ENCODE assay signal across 1 cellular context in the genomic region with DNA sequence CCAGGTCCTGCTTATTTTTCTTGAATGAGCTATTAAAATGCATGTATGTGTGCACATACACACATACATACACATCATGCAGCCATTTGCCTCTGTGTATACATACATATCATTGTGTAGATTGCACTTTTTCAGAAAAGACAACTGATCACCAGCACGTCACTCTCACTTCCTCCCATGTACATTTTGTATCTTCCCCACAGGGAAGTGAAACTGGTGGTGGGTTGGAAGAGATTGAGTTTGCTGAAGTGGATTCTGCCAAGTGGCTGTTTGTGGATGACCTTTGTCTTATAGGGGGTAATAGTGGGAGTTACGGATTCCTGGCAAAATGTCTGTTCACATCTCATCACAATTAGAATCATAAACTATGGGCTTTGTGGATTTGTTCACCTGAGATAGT.
TF ChIP-seq lines count a peak whose summit lies in the region.

No MANE protein-coding gene starts in this region.

TF ChIP-seq in GM12878, 131 proteins besides CTCF, POLR2A, EP300 and RAD21 (continued from another document and continues in another):
- TF ChIP-seq, protein P1, sequence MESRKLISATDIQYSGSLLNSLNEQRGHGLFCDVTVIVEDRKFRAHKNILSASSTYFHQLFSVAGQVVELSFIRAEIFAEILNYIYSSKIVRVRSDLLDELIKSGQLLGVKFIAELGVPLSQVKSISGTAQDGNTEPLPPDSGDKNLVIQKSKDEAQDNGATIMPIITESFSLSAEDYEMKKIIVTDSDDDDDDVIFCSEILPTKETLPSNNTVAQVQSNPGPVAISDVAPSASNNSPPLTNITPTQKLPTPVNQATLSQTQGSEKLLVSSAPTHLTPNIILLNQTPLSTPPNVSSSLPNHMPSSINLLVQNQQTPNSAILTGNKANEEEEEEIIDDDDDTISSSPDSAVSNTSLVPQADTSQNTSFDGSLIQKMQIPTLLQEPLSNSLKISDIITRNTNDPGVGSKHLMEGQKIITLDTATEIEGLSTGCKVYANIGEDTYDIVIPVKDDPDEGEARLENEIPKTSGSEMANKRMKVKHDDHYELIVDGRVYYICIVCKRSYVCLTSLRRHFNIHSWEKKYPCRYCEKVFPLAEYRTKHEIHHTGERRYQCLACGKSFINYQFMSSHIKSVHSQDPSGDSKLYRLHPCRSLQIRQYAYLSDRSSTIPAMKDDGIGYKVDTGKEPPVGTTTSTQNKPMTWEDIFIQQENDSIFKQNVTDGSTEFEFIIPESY (IDR thresholded peaks at IDR 0.05), result no peak
- TF ChIP-seq ZBED1 (IDR thresholded peaks at IDR 0.05; ENCODE audit: borderline replicate concordance) (peak; percentile 96), POU2F2 (IDR thresholded peaks at IDR 0.05; ENCODE audit: borderline replicate concordance, low read depth, low read length) (peak; percentile 95; the same call in 2 of the 3 replicates), SREBF1 (IDR thresholded peaks at IDR 0.05; ENCODE audit: low read length) (no peak), FOXM1 (IDR thresholded peaks at IDR 0.05; ENCODE audit: low read depth, low read length) (peak; percentile 98), RFX5 (IDR thresholded peaks at IDR 0.05; ENCODE audit: low read depth, low read length) (no peak), SMAD5 (IDR thresholded peaks at IDR 0.05; ENCODE audit: low read depth) (no peak), LARP7 (IDR thresholded peaks at IDR 0.05) (no peak), MTA2 (IDR thresholded peaks at IDR 0.05; ENCODE audit: low read depth) (peak; percentile 93), NR2F1 (conservative IDR thresholded peaks at IDR 0.05) (peak; percentile 97), CEBPB (IDR thresholded peaks at IDR 0.05; ENCODE audit: borderline replicate concordance in 1 of 2, low read depth in 2 of 2, low read length in 2 of 2) (peak in 1 of 2 experiments; percentile 80; a peak in 1 of 4 replicates), HDGF (IDR thresholded peaks at IDR 0.05) (no peak), NFIC (IDR thresholded peaks at IDR 0.05; ENCODE audit: low read depth, low read length) (peak; percentile 100), POLR2AphosphoS2 (IDR thresholded peaks at IDR 0.05; ENCODE audit: low read depth, low read length) (no peak), EGR1 (IDR thresholded peaks at IDR 0.05; ENCODE audit: borderline replicate concordance in 1 of 2, low read depth in 2 of 2, low read length in 2 of 2) (peak in 1 of 2 experiments; percentile 65; a peak in 1 of 3 replicates), SREBF2 (IDR thresholded peaks at IDR 0.05; ENCODE audit: low read length) (no peak), CBX3 (IDR thresholded peaks at IDR 0.05; ENCODE audit: borderline replicate concordance, low read depth) (no peak), STAT3 (IDR thresholded peaks at IDR 0.05; ENCODE audit: low read depth, low read length) (no peak), MTA3 (IDR thresholded peaks at IDR 0.05; ENCODE audit: borderline replicate concordance, low read length) (peak; percentile 92), MEF2A (IDR thresholded peaks at IDR 0.05; ENCODE audit: insufficient read depth, low read depth, low read length) (peak; percentile 88), GABPA (IDR thresholded peaks at IDR 0.05; ENCODE audit: low read depth) (no peak), KDM1A (IDR thresholded peaks at IDR 0.05; ENCODE audit: borderline replicate concordance) (no peak), BHLHE40 (IDR thresholded peaks at IDR 0.05; ENCODE audit: borderline replicate concordance in 1 of 2, low read depth in 2 of 2, low read length in 1 of 2) (peak; percentile 75 to 84), MYB (IDR thresholded peaks at IDR 0.05; ENCODE audit: borderline replicate concordance, low read depth, low read length) (peak; percentile 65; the same call in 1 of the 2 replicates), CHD4 (IDR thresholded peaks at IDR 0.05) (no peak), CHD1 (IDR thresholded peaks at IDR 0.05; ENCODE audit: low read depth, low read length) (no peak), NBN (IDR thresholded peaks at IDR 0.05) (peak; percentile 89)
- TF ChIP-seq, protein P2, sequence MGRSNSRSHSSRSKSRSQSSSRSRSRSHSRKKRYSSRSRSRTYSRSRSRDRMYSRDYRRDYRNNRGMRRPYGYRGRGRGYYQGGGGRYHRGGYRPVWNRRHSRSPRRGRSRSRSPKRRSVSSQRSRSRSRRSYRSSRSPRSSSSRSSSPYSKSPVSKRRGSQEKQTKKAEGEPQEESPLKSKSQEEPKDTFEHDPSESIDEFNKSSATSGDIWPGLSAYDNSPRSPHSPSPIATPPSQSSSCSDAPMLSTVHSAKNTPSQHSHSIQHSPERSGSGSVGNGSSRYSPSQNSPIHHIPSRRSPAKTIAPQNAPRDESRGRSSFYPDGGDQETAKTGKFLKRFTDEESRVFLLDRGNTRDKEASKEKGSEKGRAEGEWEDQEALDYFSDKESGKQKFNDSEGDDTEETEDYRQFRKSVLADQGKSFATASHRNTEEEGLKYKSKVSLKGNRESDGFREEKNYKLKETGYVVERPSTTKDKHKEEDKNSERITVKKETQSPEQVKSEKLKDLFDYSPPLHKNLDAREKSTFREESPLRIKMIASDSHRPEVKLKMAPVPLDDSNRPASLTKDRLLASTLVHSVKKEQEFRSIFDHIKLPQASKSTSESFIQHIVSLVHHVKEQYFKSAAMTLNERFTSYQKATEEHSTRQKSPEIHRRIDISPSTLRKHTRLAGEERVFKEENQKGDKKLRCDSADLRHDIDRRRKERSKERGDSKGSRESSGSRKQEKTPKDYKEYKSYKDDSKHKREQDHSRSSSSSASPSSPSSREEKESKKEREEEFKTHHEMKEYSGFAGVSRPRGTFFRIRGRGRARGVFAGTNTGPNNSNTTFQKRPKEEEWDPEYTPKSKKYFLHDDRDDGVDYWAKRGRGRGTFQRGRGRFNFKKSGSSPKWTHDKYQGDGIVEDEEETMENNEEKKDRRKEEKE (IDR thresholded peaks at IDR 0.05), result no peak
- TF ChIP-seq, protein P3, sequence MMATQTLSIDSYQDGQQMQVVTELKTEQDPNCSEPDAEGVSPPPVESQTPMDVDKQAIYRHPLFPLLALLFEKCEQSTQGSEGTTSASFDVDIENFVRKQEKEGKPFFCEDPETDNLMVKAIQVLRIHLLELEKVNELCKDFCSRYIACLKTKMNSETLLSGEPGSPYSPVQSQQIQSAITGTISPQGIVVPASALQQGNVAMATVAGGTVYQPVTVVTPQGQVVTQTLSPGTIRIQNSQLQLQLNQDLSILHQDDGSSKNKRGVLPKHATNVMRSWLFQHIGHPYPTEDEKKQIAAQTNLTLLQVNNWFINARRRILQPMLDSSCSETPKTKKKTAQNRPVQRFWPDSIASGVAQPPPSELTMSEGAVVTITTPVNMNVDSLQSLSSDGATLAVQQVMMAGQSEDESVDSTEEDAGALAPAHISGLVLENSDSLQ (IDR thresholded peaks at IDR 0.05), result peak; percentile 91
- TF ChIP-seq, protein P4, sequence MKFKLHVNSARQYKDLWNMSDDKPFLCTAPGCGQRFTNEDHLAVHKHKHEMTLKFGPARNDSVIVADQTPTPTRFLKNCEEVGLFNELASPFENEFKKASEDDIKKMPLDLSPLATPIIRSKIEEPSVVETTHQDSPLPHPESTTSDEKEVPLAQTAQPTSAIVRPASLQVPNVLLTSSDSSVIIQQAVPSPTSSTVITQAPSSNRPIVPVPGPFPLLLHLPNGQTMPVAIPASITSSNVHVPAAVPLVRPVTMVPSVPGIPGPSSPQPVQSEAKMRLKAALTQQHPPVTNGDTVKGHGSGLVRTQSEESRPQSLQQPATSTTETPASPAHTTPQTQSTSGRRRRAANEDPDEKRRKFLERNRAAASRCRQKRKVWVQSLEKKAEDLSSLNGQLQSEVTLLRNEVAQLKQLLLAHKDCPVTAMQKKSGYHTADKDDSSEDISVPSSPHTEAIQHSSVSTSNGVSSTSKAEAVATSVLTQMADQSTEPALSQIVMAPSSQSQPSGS (IDR thresholded peaks at IDR 0.05; ENCODE audit: low read length), result peak; percentile 98
- TF ChIP-seq, protein P5, sequence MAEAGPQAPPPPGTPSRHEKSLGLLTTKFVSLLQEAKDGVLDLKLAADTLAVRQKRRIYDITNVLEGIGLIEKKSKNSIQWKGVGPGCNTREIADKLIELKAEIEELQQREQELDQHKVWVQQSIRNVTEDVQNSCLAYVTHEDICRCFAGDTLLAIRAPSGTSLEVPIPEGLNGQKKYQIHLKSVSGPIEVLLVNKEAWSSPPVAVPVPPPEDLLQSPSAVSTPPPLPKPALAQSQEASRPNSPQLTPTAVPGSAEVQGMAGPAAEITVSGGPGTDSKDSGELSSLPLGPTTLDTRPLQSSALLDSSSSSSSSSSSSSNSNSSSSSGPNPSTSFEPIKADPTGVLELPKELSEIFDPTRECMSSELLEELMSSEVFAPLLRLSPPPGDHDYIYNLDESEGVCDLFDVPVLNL (IDR thresholded peaks at IDR 0.05; ENCODE audit: low read depth, low read length), result no peak
- TF ChIP-seq, protein P6, sequence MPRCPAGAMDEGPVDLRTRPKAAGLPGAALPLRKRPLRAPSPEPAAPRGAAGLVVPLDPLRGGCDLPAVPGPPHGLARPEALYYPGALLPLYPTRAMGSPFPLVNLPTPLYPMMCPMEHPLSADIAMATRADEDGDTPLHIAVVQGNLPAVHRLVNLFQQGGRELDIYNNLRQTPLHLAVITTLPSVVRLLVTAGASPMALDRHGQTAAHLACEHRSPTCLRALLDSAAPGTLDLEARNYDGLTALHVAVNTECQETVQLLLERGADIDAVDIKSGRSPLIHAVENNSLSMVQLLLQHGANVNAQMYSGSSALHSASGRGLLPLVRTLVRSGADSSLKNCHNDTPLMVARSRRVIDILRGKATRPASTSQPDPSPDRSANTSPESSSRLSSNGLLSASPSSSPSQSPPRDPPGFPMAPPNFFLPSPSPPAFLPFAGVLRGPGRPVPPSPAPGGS (IDR thresholded peaks at IDR 0.05; ENCODE audit: borderline replicate concordance, insufficient read depth, low read depth, low read length, poor library complexity, severe bottlenecking), result peak; percentile 87
- TF ChIP-seq, protein P7, sequence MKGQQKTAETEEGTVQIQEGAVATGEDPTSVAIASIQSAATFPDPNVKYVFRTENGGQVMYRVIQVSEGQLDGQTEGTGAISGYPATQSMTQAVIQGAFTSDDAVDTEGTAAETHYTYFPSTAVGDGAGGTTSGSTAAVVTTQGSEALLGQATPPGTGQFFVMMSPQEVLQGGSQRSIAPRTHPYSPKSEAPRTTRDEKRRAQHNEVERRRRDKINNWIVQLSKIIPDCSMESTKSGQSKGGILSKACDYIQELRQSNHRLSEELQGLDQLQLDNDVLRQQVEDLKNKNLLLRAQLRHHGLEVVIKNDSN (IDR thresholded peaks at IDR 0.05; ENCODE audit: borderline replicate concordance, extremely low read length, insufficient read depth, low read depth, low read length), result no peak
- TF ChIP-seq, protein P8, sequence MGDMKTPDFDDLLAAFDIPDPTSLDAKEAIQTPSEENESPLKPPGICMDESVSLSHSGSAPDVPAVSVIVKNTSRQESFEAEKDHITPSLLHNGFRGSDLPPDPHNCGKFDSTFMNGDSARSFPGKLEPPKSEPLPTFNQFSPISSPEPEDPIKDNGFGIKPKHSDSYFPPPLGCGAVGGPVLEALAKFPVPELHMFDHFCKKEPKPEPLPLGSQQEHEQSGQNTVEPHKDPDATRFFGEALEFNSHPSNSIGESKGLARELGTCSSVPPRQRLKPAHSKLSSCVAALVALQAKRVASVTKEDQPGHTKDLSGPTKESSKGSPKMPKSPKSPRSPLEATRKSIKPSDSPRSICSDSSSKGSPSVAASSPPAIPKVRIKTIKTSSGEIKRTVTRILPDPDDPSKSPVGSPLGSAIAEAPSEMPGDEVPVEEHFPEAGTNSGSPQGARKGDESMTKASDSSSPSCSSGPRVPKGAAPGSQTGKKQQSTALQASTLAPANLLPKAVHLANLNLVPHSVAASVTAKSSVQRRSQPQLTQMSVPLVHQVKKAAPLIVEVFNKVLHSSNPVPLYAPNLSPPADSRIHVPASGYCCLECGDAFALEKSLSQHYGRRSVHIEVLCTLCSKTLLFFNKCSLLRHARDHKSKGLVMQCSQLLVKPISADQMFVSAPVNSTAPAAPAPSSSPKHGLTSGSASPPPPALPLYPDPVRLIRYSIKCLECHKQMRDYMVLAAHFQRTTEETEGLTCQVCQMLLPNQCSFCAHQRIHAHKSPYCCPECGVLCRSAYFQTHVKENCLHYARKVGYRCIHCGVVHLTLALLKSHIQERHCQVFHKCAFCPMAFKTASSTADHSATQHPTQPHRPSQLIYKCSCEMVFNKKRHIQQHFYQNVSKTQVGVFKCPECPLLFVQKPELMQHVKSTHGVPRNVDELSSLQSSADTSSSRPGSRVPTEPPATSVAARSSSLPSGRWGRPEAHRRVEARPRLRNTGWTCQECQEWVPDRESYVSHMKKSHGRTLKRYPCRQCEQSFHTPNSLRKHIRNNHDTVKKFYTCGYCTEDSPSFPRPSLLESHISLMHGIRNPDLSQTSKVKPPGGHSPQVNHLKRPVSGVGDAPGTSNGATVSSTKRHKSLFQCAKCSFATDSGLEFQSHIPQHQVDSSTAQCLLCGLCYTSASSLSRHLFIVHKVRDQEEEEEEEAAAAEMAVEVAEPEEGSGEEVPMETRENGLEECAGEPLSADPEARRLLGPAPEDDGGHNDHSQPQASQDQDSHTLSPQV (IDR thresholded peaks at IDR 0.05), result peak; percentile 70
- TF ChIP-seq, protein P9, sequence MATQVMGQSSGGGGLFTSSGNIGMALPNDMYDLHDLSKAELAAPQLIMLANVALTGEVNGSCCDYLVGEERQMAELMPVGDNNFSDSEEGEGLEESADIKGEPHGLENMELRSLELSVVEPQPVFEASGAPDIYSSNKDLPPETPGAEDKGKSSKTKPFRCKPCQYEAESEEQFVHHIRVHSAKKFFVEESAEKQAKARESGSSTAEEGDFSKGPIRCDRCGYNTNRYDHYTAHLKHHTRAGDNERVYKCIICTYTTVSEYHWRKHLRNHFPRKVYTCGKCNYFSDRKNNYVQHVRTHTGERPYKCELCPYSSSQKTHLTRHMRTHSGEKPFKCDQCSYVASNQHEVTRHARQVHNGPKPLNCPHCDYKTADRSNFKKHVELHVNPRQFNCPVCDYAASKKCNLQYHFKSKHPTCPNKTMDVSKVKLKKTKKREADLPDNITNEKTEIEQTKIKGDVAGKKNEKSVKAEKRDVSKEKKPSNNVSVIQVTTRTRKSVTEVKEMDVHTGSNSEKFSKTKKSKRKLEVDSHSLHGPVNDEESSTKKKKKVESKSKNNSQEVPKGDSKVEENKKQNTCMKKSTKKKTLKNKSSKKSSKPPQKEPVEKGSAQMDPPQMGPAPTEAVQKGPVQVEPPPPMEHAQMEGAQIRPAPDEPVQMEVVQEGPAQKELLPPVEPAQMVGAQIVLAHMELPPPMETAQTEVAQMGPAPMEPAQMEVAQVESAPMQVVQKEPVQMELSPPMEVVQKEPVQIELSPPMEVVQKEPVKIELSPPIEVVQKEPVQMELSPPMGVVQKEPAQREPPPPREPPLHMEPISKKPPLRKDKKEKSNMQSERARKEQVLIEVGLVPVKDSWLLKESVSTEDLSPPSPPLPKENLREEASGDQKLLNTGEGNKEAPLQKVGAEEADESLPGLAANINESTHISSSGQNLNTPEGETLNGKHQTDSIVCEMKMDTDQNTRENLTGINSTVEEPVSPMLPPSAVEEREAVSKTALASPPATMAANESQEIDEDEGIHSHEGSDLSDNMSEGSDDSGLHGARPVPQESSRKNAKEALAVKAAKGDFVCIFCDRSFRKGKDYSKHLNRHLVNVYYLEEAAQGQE (IDR thresholded peaks at IDR 0.05; ENCODE audit: low read depth, low read length), result 0 out of 2 replicates have a peak, but pooled peaks have one; percentile 17
